In the genomic region with DNA sequence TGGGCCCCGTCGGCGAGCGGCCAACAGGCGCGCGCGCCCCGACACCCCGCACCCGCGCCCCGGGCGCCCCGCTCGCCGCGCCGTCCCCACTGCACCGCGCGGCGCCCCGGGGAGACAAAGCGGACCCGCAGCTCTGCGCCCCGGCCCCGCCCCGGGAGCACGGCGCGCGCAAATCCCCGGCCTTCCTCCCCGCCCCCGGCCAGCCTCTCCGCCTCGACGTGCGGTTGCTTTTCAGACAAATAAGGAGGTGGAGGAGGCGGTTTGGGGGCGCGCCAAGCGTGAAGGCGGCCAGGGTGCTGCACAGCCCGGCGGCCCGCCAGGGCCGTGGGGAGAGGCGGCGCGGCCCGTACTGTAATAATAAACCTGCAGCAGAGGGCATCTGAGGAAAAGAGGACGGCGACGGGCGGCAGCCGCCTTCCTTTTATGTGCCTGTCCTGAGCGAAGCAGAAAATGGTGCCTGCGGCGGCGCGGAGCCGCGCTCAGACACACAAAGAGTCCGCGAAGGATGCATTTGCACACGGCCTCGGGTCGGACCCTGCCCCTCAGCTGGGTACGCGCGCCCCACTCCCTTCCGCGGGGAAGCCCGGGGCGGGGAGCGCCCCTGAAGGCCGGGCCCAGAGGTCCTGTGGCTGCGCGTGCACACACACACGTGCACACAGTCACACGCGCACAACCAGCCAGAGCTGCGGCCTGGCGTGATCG, we compare ENCODE assay signal across 8 cellular contexts. TPM values are rescaled to one million over a fixed set of nuclear protein-coding genes. Genes with fewer than 3 reads are reported as not detected.
DNase-seq lines count a peak whose midpoint lies in the region; ATAC-seq and TF ChIP-seq lines count a peak whose summit lies in the region.

No MANE protein-coding gene starts in this region.

- H3K4me1 Mint-ChIP-seq in endothelial cell (ENCODE audit: unreplicated experiment): peaks cover 39% of the 10 kb centered on the region

- peaks cover 9% of the 10 kb centered on the region for H3K36me3 Mint-ChIP-seq in endothelial cell (ENCODE audit: low read depth, unreplicated experiment)

- DNase-seq in COLO829 (ENCODE audit: low spot score): peak; percentile 18
- DNase-seq in HL-60 (ENCODE audit: low read depth in 1 of 2, low spot score in 1 of 2): peak; percentile 62 to 87
- DNase-seq in NOMO-1 treated with dmso at 0.1 percent for 144 hours (lab: John Stamatoyannopoulos, UW; ENCODE audit: unreplicated experiment): peak; percentile 80
- DNase-seq in activated CD8-positive, alpha-beta memory T cell treated with anti-CD3 and anti-CD28 coated beads, Interleukin-2, amount 50 U/mL, for 4 hours: peak; percentile 82
- peak; percentile 78 for DNase-seq in endothelial cell (ENCODE audit: low spot score)
- DNase-seq in midbrain (lab: John Stamatoyannopoulos, UW): peak; percentile 79
- DNase-seq in stimulated activated CD8-positive, alpha-beta memory T cell treated with anti-CD3 and anti-CD28 coated beads, Interleukin-15, amount 100 ng/mL, for 48 hours (ENCODE audit: low read depth in 2 of 2): peak; percentile 72 to 73

- no peaks in the 10 kb centered on the region for H3K27me3 ChIP-seq in HL-60 (ENCODE audit: insufficient read depth, poor library complexity, severe bottlenecking)

- no peaks in the 10 kb centered on the region for H3K9me3 Mint-ChIP-seq in endothelial cell (ENCODE audit: unreplicated experiment)

- ATAC-seq in GM19467 (IDR thresholded peaks at IDR 0.05; ENCODE audit: unreplicated experiment): peak; percentile 77

- TF ChIP-seq CTCF in HL-60 (IDR thresholded peaks at IDR 0.05; ENCODE audit: insufficient read depth, low read length): no peak
- TF ChIP-seq CTCF in endothelial cell (IDR thresholded peaks at IDR 0.05; ENCODE audit: unreplicated experiment): no peak

- peak overlapping the region; percentile 96 for H3K27ac ChIP-seq in HL-60 (replicated peaks)

- peak overlapping the region; percentile 98 for H3K4me3 Mint-ChIP-seq in endothelial cell (ENCODE audit: unreplicated experiment)

- H3K27ac Mint-ChIP-seq in endothelial cell (ENCODE audit: unreplicated experiment): peak overlapping the region; percentile 96

- H3K4me3 ChIP-seq in HL-60 (replicated peaks; ENCODE audit: insufficient read depth, low read length): peak overlapping the region; percentile 42

- peaks cover 10% of the 10 kb centered on the region for H3K27me3 Mint-ChIP-seq in endothelial cell (ENCODE audit: unreplicated experiment)

RNA-seq across cellular contexts. Expression of a gene that starts 0.7 kb away (rescaled TPM):
- 218 TPM for total RNA-seq in endothelial cell (ENCODE audit: unreplicated experiment)

Comparison
In these comparisons a context has a peak if more than half of its experiments do, and no peak if none do; other contexts are left out.
1. Peak in every context shown above with its lines: DNase-seq, ATAC-seq, H3K4me3 ChIP-seq and H3K27ac ChIP-seq.
2. DNase-seq: peak in every context shown above with its lines; median percentile 82 in activated CD8-positive, alpha-beta memory T cell treated with anti-CD3 and anti-CD28 coated beads, Interleukin-2, amount 50 U/mL, for 4 hours; 80 in NOMO-1 treated with dmso at 0.1 percent for 144 hours; 79 in midbrain; 78 in endothelial cell; 74 in HL-60; 72 in stimulated activated CD8-positive, alpha-beta memory T cell treated with anti-CD3 and anti-CD28 coated beads, Interleukin-15, amount 100 ng/mL, for 48 hours; 18 in COLO829.